Comparison of ENCODE assay signal across 29 cellular contexts in the genomic region with DNA sequence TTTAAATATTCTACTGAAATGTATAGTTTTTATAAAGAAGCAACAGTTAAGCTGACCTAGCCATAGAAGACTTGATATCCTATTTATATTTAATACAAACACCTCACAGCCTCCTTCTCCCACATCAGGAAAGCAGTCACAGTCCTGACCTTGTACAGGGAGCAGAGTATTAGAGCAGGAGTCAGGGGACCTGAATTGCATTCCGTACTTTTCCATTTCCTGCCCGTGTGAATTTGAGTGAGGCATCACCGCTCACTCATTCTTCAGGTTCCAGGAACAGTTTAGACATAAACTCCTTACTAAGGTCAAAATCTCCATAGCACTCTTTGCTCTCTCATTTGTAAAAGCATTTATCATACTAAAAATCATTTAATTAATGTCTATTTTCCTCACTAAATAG.
"Had no signal": no experiment of that assay in that cellular context is flagged by ENCODE, and none has a peak within 500 bp of the region (broad histone marks: within the 10 kb centered on the region; RNA-seq: fewer than 3 reads in every experiment).

No MANE protein-coding gene starts in this region.

- H3K36me3 ChIP-seq: ascending aorta, brain microvascular endothelial cell, gastroesophageal sphincter, pancreas, right atrium auricular region, spleen had no signal

- H3K36me3 Mint-ChIP-seq: activated naive CD4-positive, alpha-beta T cell treated with anti-CD3 and anti-CD28 coated beads, Interleukin-2, amount 10 ng/mL, durations not matched to agents 7 days and 5 days; activated naive CD8-positive, alpha-beta T cell treated with anti-CD3 and anti-CD28 coated beads, Interleukin-2, amount 10 ng/mL, durations not matched to agents 7 days and 5 days; immature natural killer cell; naive thymus-derived CD8-positive, alpha-beta T cell; type B pancreatic cell had no signal

- H3K4me3 ChIP-seq: ascending aorta, coronary artery, dorsolateral prefrontal cortex, gastroesophageal sphincter, hepatocyte, pancreas, psoas muscle, right atrium auricular region, spleen had no signal

- H3K27ac ChIP-seq: ascending aorta, brain microvascular endothelial cell, coronary artery, dorsolateral prefrontal cortex, gastroesophageal sphincter, hepatocyte, pancreas, psoas muscle, right atrium auricular region, spleen had no signal

- H3K27ac Mint-ChIP-seq: activated CD4-positive, alpha-beta memory T cell treated with anti-CD3 and anti-CD28 coated beads, Interleukin-2, amount 10 ng/mL, durations not matched to agents 7 days and 5 days; activated CD4-positive, alpha-beta T cell treated with anti-CD3 and anti-CD28 coated beads, Interleukin-2, amount 10 ng/mL, durations not matched to agents 7 days and 5 days; activated naive CD4-positive, alpha-beta T cell treated with anti-CD3 and anti-CD28 coated beads, Interleukin-2, amount 10 ng/mL, durations not matched to agents 7 days and 5 days; activated naive CD8-positive, alpha-beta T cell treated with anti-CD3 and anti-CD28 coated beads, Interleukin-2, amount 10 ng/mL, durations not matched to agents 7 days and 5 days; activated T-cell treated with anti-CD3 and anti-CD28 coated beads, Interleukin-2, amount 50 U/mL, for 24 hours; effector memory CD8-positive, alpha-beta T cell; immature natural killer cell; naive thymus-derived CD8-positive, alpha-beta T cell; stimulated activated naive CD8-positive, alpha-beta T cell treated with anti-CD3 and anti-CD28 coated beads, Interleukin-15, Interleukin-2, amounts not matched to agents 100 ng/mL and 50 ng/mL, for 24 hours; T-helper 17 cell; type B pancreatic cell had no signal

- H3K4me3 Mint-ChIP-seq: activated CD4-positive, alpha-beta memory T cell treated with anti-CD3 and anti-CD28 coated beads, Interleukin-2, amount 10 ng/mL, durations not matched to agents 7 days and 5 days; activated CD4-positive, alpha-beta T cell treated with anti-CD3 and anti-CD28 coated beads, Interleukin-2, amount 10 ng/mL, durations not matched to agents 7 days and 5 days; activated naive CD4-positive, alpha-beta T cell treated with anti-CD3 and anti-CD28 coated beads, Interleukin-2, amount 10 ng/mL, durations not matched to agents 7 days and 5 days; activated naive CD8-positive, alpha-beta T cell treated with anti-CD3 and anti-CD28 coated beads, Interleukin-2, amount 10 ng/mL, durations not matched to agents 7 days and 5 days; activated T-cell treated with anti-CD3 and anti-CD28 coated beads, Interleukin-2, amount 50 U/mL, for 24 hours; effector memory CD8-positive, alpha-beta T cell; immature natural killer cell; naive thymus-derived CD8-positive, alpha-beta T cell; neural crest cell; stimulated activated naive CD8-positive, alpha-beta T cell treated with anti-CD3 and anti-CD28 coated beads, Interleukin-15, Interleukin-2, amounts not matched to agents 100 ng/mL and 50 ng/mL, for 24 hours; T-helper 17 cell; type B pancreatic cell had no signal

- DNase-seq: activated CD4-positive, alpha-beta memory T cell treated with anti-CD3 and anti-CD28 coated beads, Interleukin-2, amount 10 ng/mL, durations not matched to agents 7 days and 5 days; activated CD4-positive, alpha-beta T cell treated with anti-CD3 and anti-CD28 coated beads for 1 hour; activated CD4-positive, alpha-beta T cell treated with anti-CD3 and anti-CD28 coated beads, Interleukin-2, amount 10 ng/mL, durations not matched to agents 7 days and 5 days; activated CD8-positive, alpha-beta memory T cell treated with anti-CD3 and anti-CD28 coated beads, Interleukin-2, amount 50 U/mL, for 48 hours; activated gamma-delta T cell; activated naive CD4-positive, alpha-beta T cell treated with anti-CD3 and anti-CD28 coated beads, Interleukin-2, amount 10 ng/mL, durations not matched to agents 7 days and 5 days; activated naive CD8-positive, alpha-beta T cell treated with anti-CD3 and anti-CD28 coated beads, Interleukin-2, amount 10 ng/mL, durations not matched to agents 7 days and 5 days; activated T-cell treated with anti-CD3 and anti-CD28 coated beads, Interleukin-2, amount 50 U/mL, for 24 hours; brain microvascular endothelial cell; dorsolateral prefrontal cortex; effector memory CD8-positive, alpha-beta T cell; immature natural killer cell; left cardiac atrium; mammary epithelial cell; naive thymus-derived CD8-positive, alpha-beta T cell; nucleus accumbens; pancreas; psoas muscle; spleen; substantia nigra; T-helper 17 cell had no signal

- H3K4me1 ChIP-seq: ascending aorta, gastroesophageal sphincter, pancreas, psoas muscle, right atrium auricular region, spleen had no signal

- H3K9me3 Mint-ChIP-seq: neural crest cell had no signal

- H3K4me1 Mint-ChIP-seq: activated CD4-positive, alpha-beta memory T cell treated with anti-CD3 and anti-CD28 coated beads, Interleukin-2, amount 10 ng/mL, durations not matched to agents 7 days and 5 days; activated CD4-positive, alpha-beta T cell treated with anti-CD3 and anti-CD28 coated beads, Interleukin-2, amount 10 ng/mL, durations not matched to agents 7 days and 5 days; activated naive CD4-positive, alpha-beta T cell treated with anti-CD3 and anti-CD28 coated beads, Interleukin-2, amount 10 ng/mL, durations not matched to agents 7 days and 5 days; activated naive CD8-positive, alpha-beta T cell treated with anti-CD3 and anti-CD28 coated beads, Interleukin-2, amount 10 ng/mL, durations not matched to agents 7 days and 5 days; immature natural killer cell; naive thymus-derived CD8-positive, alpha-beta T cell; neural crest cell; T-helper 17 cell had no signal

- ATAC-seq: effector memory CD8-positive, alpha-beta T cell; gastroesophageal sphincter; left cardiac atrium; naive thymus-derived CD8-positive, alpha-beta T cell; pancreas; psoas muscle; T-helper 17 cell had no signal

- FAIRE-seq: pancreas had no signal

- H3K9me3 ChIP-seq: ascending aorta, gastroesophageal sphincter, pancreas, psoas muscle, right atrium auricular region had no signal

- H3K27me3 ChIP-seq: ascending aorta, brain microvascular endothelial cell, dorsolateral prefrontal cortex, gastroesophageal sphincter, hepatocyte, pancreas, right atrium auricular region, spleen had no signal
